Comparison of ENCODE assay signal across 1 cellular context in genomic region chr6:99119109-99120031, GRCh38.
TF ChIP-seq lines count a peak whose summit lies in the region.

No MANE protein-coding gene starts in this region.

TF ChIP-seq in K562, 482 proteins besides CTCF, POLR2A, EP300 and RAD21 (continued from another document):
- TF ChIP-seq MEIS2 (IDR thresholded peaks at IDR 0.05; ENCODE audit: partially characterized antibody), result no peak
- TF ChIP-seq SMARCC2 (IDR thresholded peaks at IDR 0.05; ENCODE audit: low read depth), result no peak
- no peak for TF ChIP-seq RHOXF2B (CRISPR knock-in tag; conservative IDR thresholded peaks at IDR 0.05)
- no peak for TF ChIP-seq FOXP4 (CRISPR knock-in tag; IDR thresholded peaks at IDR 0.05; ENCODE audit: borderline replicate concordance)
- TF ChIP-seq ZNF316 (IDR thresholded peaks at IDR 0.05), result 0 out of 2 replicates have a peak, but pooled peaks have one; percentile 12
- TF ChIP-seq COPS2 (conservative IDR thresholded peaks at IDR 0.05), result no peak
- TF ChIP-seq RAD51 (IDR thresholded peaks at IDR 0.05; ENCODE audit: borderline replicate concordance, low read depth), result no peak
- no peak for TF ChIP-seq RNF2 (IDR thresholded peaks at IDR 0.05)
- TF ChIP-seq ZNF232 (CRISPR knock-in tag; IDR thresholded peaks at IDR 0.05), result no peak
- TF ChIP-seq, protein P1, sequence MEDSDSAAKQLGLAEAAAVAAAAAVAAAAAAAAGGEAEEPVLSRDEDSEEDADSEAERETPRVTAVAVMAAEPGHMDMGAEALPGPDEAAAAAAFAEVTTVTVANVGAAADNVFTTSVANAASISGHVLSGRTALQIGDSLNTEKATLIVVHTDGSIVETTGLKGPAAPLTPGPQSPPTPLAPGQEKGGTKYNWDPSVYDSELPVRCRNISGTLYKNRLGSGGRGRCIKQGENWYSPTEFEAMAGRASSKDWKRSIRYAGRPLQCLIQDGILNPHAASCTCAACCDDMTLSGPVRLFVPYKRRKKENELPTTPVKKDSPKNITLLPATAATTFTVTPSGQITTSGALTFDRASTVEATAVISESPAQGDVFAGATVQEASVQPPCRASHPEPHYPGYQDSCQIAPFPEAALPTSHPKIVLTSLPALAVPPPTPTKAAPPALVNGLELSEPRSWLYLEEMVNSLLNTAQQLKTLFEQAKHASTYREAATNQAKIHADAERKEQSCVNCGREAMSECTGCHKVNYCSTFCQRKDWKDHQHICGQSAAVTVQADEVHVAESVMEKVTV (CRISPR knock-in tag; IDR thresholded peaks at IDR 0.05), result peak; percentile 76
- no peak for TF ChIP-seq ZNF253 (CRISPR knock-in tag; conservative IDR thresholded peaks at IDR 0.05)
- no peak for TF ChIP-seq PTTG1 (tag; IDR thresholded peaks at IDR 0.05; ENCODE audit: low read depth)
- TF ChIP-seq GTF3C2 (IDR thresholded peaks at IDR 0.05; ENCODE audit: borderline replicate concordance, extremely low read depth, insufficient read length), result no peak
- no peak for TF ChIP-seq NRF1 (conservative IDR thresholded peaks at IDR 0.05 in 1 of 2, IDR thresholded peaks at IDR 0.05 in 1 of 2)
- no peak for TF ChIP-seq ZNF174 (CRISPR knock-in tag; IDR thresholded peaks at IDR 0.05)
- TF ChIP-seq CHD2 (IDR thresholded peaks at IDR 0.05; ENCODE audit: low read depth, low read length), result no peak
- no peak for TF ChIP-seq TRIM28 (IDR thresholded peaks at IDR 0.05)
- TF ChIP-seq PKNOX1 (IDR thresholded peaks at IDR 0.05), result peak; percentile 11; the same call in 1 of the 2 replicates
- TF ChIP-seq ILF3 (IDR thresholded peaks at IDR 0.05; ENCODE audit: borderline replicate concordance), result no peak
- no peak for TF ChIP-seq ZNF444 (CRISPR knock-in tag; IDR thresholded peaks at IDR 0.05)
- no peak for TF ChIP-seq GTF2F1 (IDR thresholded peaks at IDR 0.05; ENCODE audit: low read depth, low read length)
- TF ChIP-seq TCF3 (CRISPR knock-in tag; IDR thresholded peaks at IDR 0.05), result no peak
- no peak for TF ChIP-seq GABPA (tag; conservative IDR thresholded peaks at IDR 0.05; ENCODE audit: low read depth)
